Comparison of ENCODE assay signal across 9 cellular contexts in the genomic region with DNA sequence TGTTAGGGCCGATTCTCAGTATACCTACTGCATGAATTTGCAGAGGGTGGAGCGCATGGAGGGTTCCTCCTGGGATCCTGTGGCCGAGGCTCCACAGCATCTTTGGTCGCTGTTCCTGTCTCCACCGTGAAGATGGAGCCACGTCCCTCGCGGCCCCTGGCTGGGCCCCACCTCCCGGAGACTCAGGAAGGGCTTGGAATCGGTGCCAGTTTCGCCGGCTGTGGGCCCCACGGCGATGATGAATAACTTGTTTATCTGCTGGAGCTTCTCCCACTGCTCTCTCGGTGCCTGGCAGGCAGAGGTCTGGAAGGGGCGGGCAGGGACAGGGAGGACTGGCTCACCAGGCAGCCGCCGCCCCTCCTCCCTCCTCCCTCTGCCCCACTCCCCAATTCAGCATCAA. TPM values are rescaled to one million over a fixed set of nuclear protein-coding genes. Genes with fewer than 3 reads are reported as not detected.
DNase-seq lines count a peak whose midpoint lies in the region; ATAC-seq and TF ChIP-seq lines count a peak whose summit lies in the region.
"Had no signal": no experiment of that assay in that cellular context is flagged by ENCODE, and none has a peak within 500 bp of the region (broad histone marks: within the 10 kb centered on the region; RNA-seq: fewer than 3 reads in every experiment).

No MANE protein-coding gene starts in this region.

- peak; percentile 47 to 54 for ATAC-seq in right cardiac atrium
- no peak for ATAC-seq in HG03460 (IDR thresholded peaks at IDR 0.05; ENCODE audit: unreplicated experiment)
- no peak for ATAC-seq in mucosa of descending colon

- intact Hi-C loops in right cardiac atrium (cut with DNase I) = no loop called here
- intact Hi-C loops in mucosa of descending colon (cut with DNase I, micrococcal nuclease) = no loop called here

- no peaks in the 10 kb centered on the region for H3K4me1 Mint-ChIP-seq in type B pancreatic cell (ENCODE audit: unreplicated experiment)

- H3K4me1 ChIP-seq in right cardiac atrium (ENCODE audit: control insufficient read depth, insufficient read depth, low read length) (no peaks in the 10 kb centered on the region), mucosa of descending colon (ENCODE audit: low read depth) (peaks cover under 1% of the 10 kb centered on the region)

- H3K36me3 Mint-ChIP-seq in type B pancreatic cell = no peaks in the 10 kb centered on the region

- H3K9me3 ChIP-seq in right cardiac atrium (ENCODE audit: control insufficient read depth, low read length) (no peaks in the 10 kb centered on the region), mucosa of descending colon (no peaks in the 10 kb centered on the region)

- peaks cover 5% of the 10 kb centered on the region for H3K9me3 Mint-ChIP-seq in type B pancreatic cell

- H3K27ac Mint-ChIP-seq in type B pancreatic cell = no peak overlapping the region

- no peaks in the 10 kb centered on the region for H3K36me3 ChIP-seq in mucosa of descending colon (ENCODE audit: low read depth)

- H3K4me3 Mint-ChIP-seq in type B pancreatic cell = no peak overlapping the region

- H3K4me3 ChIP-seq in right cardiac atrium (ENCODE audit: low read length) (no peak overlapping the region), mucosa of descending colon (no peak overlapping the region)

- H3K27me3 ChIP-seq in right cardiac atrium (ENCODE audit: control insufficient read depth, insufficient read depth) = no peaks in the 10 kb centered on the region

- TF ChIP-seq CTCF in type B pancreatic cell (conservative IDR thresholded peaks at IDR 0.05) = no peak
- no peak for TF ChIP-seq CTCF in mucosa of descending colon (IDR thresholded peaks at IDR 0.05)

- no peaks in the 10 kb centered on the region for H3K27me3 Mint-ChIP-seq in type B pancreatic cell

- WGBS in right cardiac atrium = 11% methylated on average over 18 of the region's 18 CpGs

- H3K27ac ChIP-seq in right cardiac atrium (ENCODE audit: low read length) (no peak overlapping the region), substantia nigra (ENCODE audit: low read depth, low read length, poor library complexity, severe bottlenecking) (peak overlapping the region; percentile 99)

- peak; percentile 24 to 40 for DNase-seq in NCI-H2081 (lab: John Stamatoyannopoulos, UW)
- DNase-seq in NCI-H2081 treated with DMSO at 0.1 percent for 48 hours (lab: John Stamatoyannopoulos, UW) = no peak
- DNase-seq in amygdala (lab: John Stamatoyannopoulos, UW) = peak in 52 of 56 donors; percentile 7 to 92 (median 72)
- DNase-seq in right cardiac atrium = peak; percentile 25 to 78 (median 72)
- peak; percentile 34 to 94 (median 84) for DNase-seq in substantia nigra (lab: John Stamatoyannopoulos, UW)
- DNase-seq in type B pancreatic cell (ENCODE audit: extremely low spot score, unreplicated experiment) = no peak
- DNase-seq in mucosa of descending colon = no peak

RNA-seq across cellular contexts. Expression of a gene that starts 8.1 kb away (rescaled TPM):
- total RNA-seq in right cardiac atrium (not detected), type B pancreatic cell (ENCODE audit: low replicate concordance) (0.45 and 0.63 TPM in 2 replicates), mucosa of descending colon (1 to 10 TPM in 2 of 3 donors, under 1 TPM in 1; 0.63 to 2.4 (median 1.3) TPM)
- polyA plus RNA-seq in right cardiac atrium = 0.02 TPM
- total RNA-seq: chondrocyte had no signal

Comparison
In these comparisons a context has a peak if more than half of its experiments do, and no peak if none do; other contexts are left out.
1. DNase-seq: peak in NCI-H2081 (2 of 2), amygdala (52 of 56), right cardiac atrium (3 of 3) and substantia nigra (49 of 49); none in NCI-H2081 treated with DMSO at 0.1 percent for 48 hours (single experiment), type B pancreatic cell (single experiment) and mucosa of descending colon (0 of 3).
2. ATAC-seq: peak in right cardiac atrium (2 of 2); none in HG03460 (single experiment) and mucosa of descending colon (single experiment).